In the genomic region with DNA sequence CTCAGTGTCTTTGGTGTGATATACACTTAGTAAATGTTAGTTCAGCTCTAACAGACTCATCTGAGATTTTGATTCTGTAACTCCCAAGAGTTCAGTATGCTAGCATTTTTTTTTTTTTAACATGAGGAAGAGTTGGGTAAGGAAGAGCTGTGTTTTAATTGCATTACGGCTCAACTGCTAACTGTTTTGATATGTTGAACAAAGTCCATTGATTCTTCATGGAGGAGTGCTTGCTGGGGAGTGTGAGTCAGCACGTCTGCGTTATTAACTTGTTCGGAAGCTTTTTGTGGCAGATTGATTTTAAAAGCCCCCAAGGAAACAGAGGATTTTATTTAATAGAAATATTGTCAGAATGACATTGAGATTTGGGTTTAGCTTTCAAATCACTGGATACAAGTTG, we compare ENCODE assay signal across 13 cellular contexts. TPM values are rescaled to one million over a fixed set of nuclear protein-coding genes. Genes with fewer than 3 reads are reported as not detected.
DNase-seq lines count a peak whose midpoint lies in the region; ATAC-seq, FAIRE-seq and TF ChIP-seq lines count a peak whose summit lies in the region.
"Had no signal": no experiment of that assay in that cellular context is flagged by ENCODE, and none has a peak within 500 bp of the region (broad histone marks: within the 10 kb centered on the region; RNA-seq: fewer than 3 reads in every experiment).

No MANE protein-coding gene starts in this region.

- H3K36me3 Mint-ChIP-seq in activated CD8-positive, alpha-beta memory T cell treated with anti-CD3 and anti-CD28 coated beads, Interleukin-2, amount 10 ng/mL, durations not matched to agents 7 days and 5 days = peaks cover 23% of the 10 kb centered on the region
- peaks cover 3% of the 10 kb centered on the region for H3K36me3 Mint-ChIP-seq in T-helper 17 cell (ENCODE audit: low read depth)

- no peak overlapping the region for H3K4me3 Mint-ChIP-seq in activated CD8-positive, alpha-beta memory T cell treated with anti-CD3 and anti-CD28 coated beads, Interleukin-2, amount 10 ng/mL, durations not matched to agents 7 days and 5 days
- H3K4me3 Mint-ChIP-seq in T-helper 17 cell = peak overlapping the region; percentile 43

- H3K27ac ChIP-seq in esophagus squamous epithelium (peak overlapping the region; percentile 85 to 89 (median 88)), small intestine (ENCODE audit: low read depth in 1 of 2, low read length in 1 of 2) (peak overlapping the region; percentile 62 to 97)

- ATAC-seq in activated CD8-positive, alpha-beta memory T cell treated with anti-CD3 and anti-CD28 coated beads, Interleukin-2, amount 10 ng/mL, durations not matched to agents 7 days and 5 days = no peak
- ATAC-seq in T-helper 17 cell (no peak), GM19023 (IDR thresholded peaks at IDR 0.05; ENCODE audit: unreplicated experiment) (no peak), GM18511 (IDR thresholded peaks at IDR 0.05; ENCODE audit: unreplicated experiment) (no peak)

- peaks cover 15 to 63% (median 26%) of the 10 kb centered on the region in 3 donors for H3K4me1 ChIP-seq in esophagus squamous epithelium
- peaks cover 5 to 13% of the 10 kb centered on the region in 2 donors for H3K4me1 ChIP-seq in small intestine (ENCODE audit: control insufficient read depth in 2 of 2, insufficient read depth in 1 of 2, low read depth in 1 of 2, low read length in 1 of 2)

- H3K4me3 ChIP-seq in esophagus squamous epithelium (no peak overlapping the region), small intestine (ENCODE audit: low read depth in 1 of 2, low read length in 2 of 2) (no peak overlapping the region)

- 43 to 62% methylated on average over 4 of the region's 4 CpGs for WGBS in esophagus squamous epithelium, 2 donors
- 20 to 65% (median 55%) methylated on average over 4 of the region's 4 CpGs for WGBS in small intestine, 3 donors

- DNase-seq in activated CD8-positive, alpha-beta memory T cell treated with anti-CD3 and anti-CD28 coated beads, Interleukin-2, amount 10 ng/mL, durations not matched to agents 7 days and 5 days = no peak
- no peak for DNase-seq in activated CD8-positive, alpha-beta memory T cell treated with anti-CD3 and anti-CD28 coated beads, Interleukin-2, amount 50 U/mL, for 4 hours
- DNase-seq in T-helper 17 cell (no peak), esophagus squamous epithelium (lab: John Stamatoyannopoulos, UW) (no peak), small intestine (peak; percentile 85)
- DNase-seq in activated CD4-positive, CD25-positive, alpha-beta regulatory T cell (lab: John Stamatoyannopoulos, UW) = no peak
- DNase-seq: cortex of kidney, GF-D8, head of caudate nucleus, NCI-H2029 treated with DMSO at 0.1 percent for 48 hours, T1000 had no signal

- H3K27me3 Mint-ChIP-seq in activated CD8-positive, alpha-beta memory T cell treated with anti-CD3 and anti-CD28 coated beads, Interleukin-2, amount 10 ng/mL, durations not matched to agents 7 days and 5 days = no peaks in the 10 kb centered on the region
- no peaks in the 10 kb centered on the region for H3K27me3 Mint-ChIP-seq in T-helper 17 cell

- H3K9me3 ChIP-seq in T-helper 17 cell (ENCODE audit: control insufficient read depth, low read length, poor library complexity, severe bottlenecking) = no peaks in the 10 kb centered on the region
- no peaks in the 10 kb centered on the region for H3K9me3 ChIP-seq in esophagus squamous epithelium
- H3K9me3 ChIP-seq in small intestine (ENCODE audit: control insufficient read depth, low read depth) = no peaks in the 10 kb centered on the region

- no peak for FAIRE-seq in small intestine (lab: Jason Lieb, UNC)

- H3K27ac Mint-ChIP-seq in activated CD8-positive, alpha-beta memory T cell treated with anti-CD3 and anti-CD28 coated beads, Interleukin-2, amount 10 ng/mL, durations not matched to agents 7 days and 5 days = peak overlapping the region; percentile 68
- peak overlapping the region; percentile 96 for H3K27ac Mint-ChIP-seq in T-helper 17 cell

- H3K4me1 Mint-ChIP-seq in activated CD8-positive, alpha-beta memory T cell treated with anti-CD3 and anti-CD28 coated beads, Interleukin-2, amount 10 ng/mL, durations not matched to agents 7 days and 5 days = peaks cover 61% of the 10 kb centered on the region
- H3K4me1 Mint-ChIP-seq in T-helper 17 cell = peaks cover 57% of the 10 kb centered on the region

- no peak for TF ChIP-seq POLR2A in esophagus squamous epithelium (IDR thresholded peaks at IDR 0.05)

- H3K9me3 Mint-ChIP-seq in activated CD8-positive, alpha-beta memory T cell treated with anti-CD3 and anti-CD28 coated beads, Interleukin-2, amount 10 ng/mL, durations not matched to agents 7 days and 5 days (ENCODE audit: low read depth) = no peaks in the 10 kb centered on the region

- H3K27me3 ChIP-seq in esophagus squamous epithelium (no peaks in the 10 kb centered on the region), small intestine (ENCODE audit: control insufficient read depth in 2 of 2, insufficient read depth in 2 of 2, low read length in 2 of 2) (no peaks in the 10 kb centered on the region)

- CTCF ChIA-PET in activated CD8-positive, alpha-beta memory T cell treated with anti-CD3 and anti-CD28 coated beads, Interleukin-2, amount 10 ng/mL, durations not matched to agents 7 days and 5 days (lab: Charles Lee) = interaction anchor here (1.3 to 4.4 kb wide), 4 partner anchors 18 to 52 kb away, joined by 5 to 17 read pairs (median 9); no protein-coding TSS in a partner anchor

- no peak for TF ChIP-seq CTCF in esophagus squamous epithelium (IDR thresholded peaks at IDR 0.05)

- no peaks in the 10 kb centered on the region for H3K36me3 ChIP-seq in esophagus squamous epithelium
- H3K36me3 ChIP-seq in small intestine (ENCODE audit: control insufficient read depth in 2 of 2, insufficient read depth in 2 of 2, low read length in 2 of 2) = peaks cover 0 to 2% of the 10 kb centered on the region in 2 donors

- intact Hi-C loops in esophagus squamous epithelium (cut with DNase I) = no loop called here

RNA-seq across cellular contexts. Expression of a gene that starts 45.8 kb away (rescaled TPM):
- total RNA-seq in activated CD8-positive, alpha-beta memory T cell treated with anti-CD3 and anti-CD28 coated beads, Interleukin-2, amount 10 ng/mL, durations not matched to agents 7 days and 5 days = 10 to 100 TPM; 44.9 to 67.6 TPM
- 10 to 100 TPM; 72.9 to 82.0 TPM for total RNA-seq in T-helper 17 cell
- 10 to 100 TPM in 3 of 4 donors, 1 to 10 TPM in 1; 9.1 to 15.1 (median 13.3) TPM for total RNA-seq in esophagus squamous epithelium
- polyA plus RNA-seq in small intestine = 10 to 100 TPM in 1 of 3 donors, 1 to 10 TPM in 1, under 1 TPM in 1; 0.67 to 11.7 (median 3.5) TPM

RNA-seq across cellular contexts. Expression of a gene that starts 56.5 kb away (rescaled TPM):
- 10 to 100 TPM; 52.8 to 63.2 TPM for total RNA-seq in activated CD8-positive, alpha-beta memory T cell treated with anti-CD3 and anti-CD28 coated beads, Interleukin-2, amount 10 ng/mL, durations not matched to agents 7 days and 5 days
- total RNA-seq in T-helper 17 cell (10 to 100 TPM; 43.4 to 53.8 TPM), esophagus squamous epithelium (10 to 100 TPM; 15.9 to 38.1 (median 25.8) TPM)
- polyA plus RNA-seq in small intestine = 10 to 100 TPM; 12.5 to 17.4 (median 15.9) TPM
